ENCODE assay signal across 15 cellular contexts in genomic region chr6:41964201-41964887, GRCh38. TPM values are rescaled to one million over a fixed set of nuclear protein-coding genes. Genes with fewer than 3 reads are reported as not detected.
DNase-seq lines count a peak whose midpoint lies in the region; ATAC-seq, FAIRE-seq and TF ChIP-seq lines count a peak whose summit lies in the region.
"Had no signal": no experiment of that assay in that cellular context is flagged by ENCODE, and none has a peak within 500 bp of the region (broad histone marks: within the 10 kb centered on the region; RNA-seq: fewer than 3 reads in every experiment).

No MANE protein-coding gene starts in this region.

- H3K14ac ChIP-seq in H1 (ENCODE audit: insufficient read length) = no peak overlapping the region

- no peak for TF ChIP-seq EP300 in H1 (IDR thresholded peaks at IDR 0.05; ENCODE audit: borderline replicate concordance in 1 of 2, low read depth in 2 of 2, low read length in 2 of 2)

- no peak overlapping the region for H3K27ac ChIP-seq in H1 (ENCODE audit: low read depth, low read length)
- H3K27ac ChIP-seq: GM23248, left lung had no signal

- peak overlapping the region; percentile 8 for H4K5ac ChIP-seq in H1 (ENCODE audit: insufficient read length, low read depth, low read length)

- H3K4me1 ChIP-seq in H1 (replicated peaks in 1 of 4; ENCODE audit: control insufficient read depth in 3 of 4, insufficient read depth in 4 of 4, low read length in 3 of 4) = peaks cover 15 to 28% (median 22%) of the 10 kb centered on the region in 4 experiments

- H3K18ac ChIP-seq in H1 (ENCODE audit: extremely low read depth, low read length) = peak overlapping the region; percentile 91

- peak overlapping the region; percentile 86 for H3K27ac Mint-ChIP-seq in activated CD4-positive, alpha-beta T cell treated with anti-CD3 and anti-CD28 coated beads for 36 hours
- peak overlapping the region; percentile 62 for H3K27ac Mint-ChIP-seq in T-helper 17 cell
- H3K27ac Mint-ChIP-seq in stimulated activated effector memory CD8-positive, alpha-beta T cell treated with anti-CD3 and anti-CD28 coated beads, Interleukin-12 subunit alpha, Interleukin-12 subunit beta, amount 100 ng/mL, for 72 hours = peak overlapping the region; percentile 29

- H3K9me3 Mint-ChIP-seq in activated CD4-positive, alpha-beta T cell treated with anti-CD3 and anti-CD28 coated beads for 36 hours (ENCODE audit: low read depth) = peaks cover 5% of the 10 kb centered on the region
- H3K9me3 Mint-ChIP-seq in stimulated activated effector memory CD8-positive, alpha-beta T cell treated with anti-CD3 and anti-CD28 coated beads, Interleukin-12 subunit alpha, Interleukin-12 subunit beta, amount 100 ng/mL, for 72 hours = no peaks in the 10 kb centered on the region

- no peaks in the 10 kb centered on the region for H3K9me3 ChIP-seq in T-helper 17 cell (ENCODE audit: control insufficient read depth, low read length, poor library complexity, severe bottlenecking)
- no peaks in the 10 kb centered on the region for H3K9me3 ChIP-seq in H1 (ENCODE audit: insufficient read depth in 2 of 2, low read depth in 1 of 2, low read length in 1 of 2)
- H3K9me3 ChIP-seq: left lung had no signal

- H3K4ac ChIP-seq in H1 (replicated peaks; ENCODE audit: insufficient read length, low read depth, low read length) = peak overlapping the region; percentile 55

- peak overlapping the region; percentile 100 for H2BK12ac ChIP-seq in H1 (ENCODE audit: low read depth, low read length)

- peak; percentile 48 for ATAC-seq in activated CD4-positive, alpha-beta T cell treated with anti-CD3 and anti-CD28 coated beads for 36 hours
- no peak for ATAC-seq in T-helper 17 cell
- peak; percentile 53 for ATAC-seq in stimulated activated effector memory CD8-positive, alpha-beta T cell treated with anti-CD3 and anti-CD28 coated beads, Interleukin-12 subunit alpha, Interleukin-12 subunit beta, amount 100 ng/mL, for 72 hours
- ATAC-seq in HG03025 (IDR thresholded peaks at IDR 0.05; ENCODE audit: low FRiP score, unreplicated experiment) = no peak
- ATAC-seq: left lung had no signal

- peaks cover 29% of the 10 kb centered on the region for H3K36me3 Mint-ChIP-seq in activated CD4-positive, alpha-beta T cell treated with anti-CD3 and anti-CD28 coated beads for 36 hours (ENCODE audit: low read depth)
- peaks cover 10% of the 10 kb centered on the region for H3K36me3 Mint-ChIP-seq in T-helper 17 cell (ENCODE audit: low read depth)
- peaks cover 9% of the 10 kb centered on the region for H3K36me3 Mint-ChIP-seq in stimulated activated effector memory CD8-positive, alpha-beta T cell treated with anti-CD3 and anti-CD28 coated beads, Interleukin-12 subunit alpha, Interleukin-12 subunit beta, amount 100 ng/mL, for 72 hours

- no peaks in the 10 kb centered on the region for H3K27me3 Mint-ChIP-seq in activated CD4-positive, alpha-beta T cell treated with anti-CD3 and anti-CD28 coated beads for 36 hours
- H3K27me3 Mint-ChIP-seq in T-helper 17 cell = no peaks in the 10 kb centered on the region

- no peaks in the 10 kb centered on the region for H3K79me1 ChIP-seq in H1 (ENCODE audit: low read depth, low read length)

- H2BK15ac ChIP-seq in H1 (ENCODE audit: low read length) = peak overlapping the region; percentile 83

- peaks cover 7% of the 10 kb centered on the region; the same call in 1 of the 2 replicates for H3K23me2 ChIP-seq in H1 (ENCODE audit: low read depth, low read length)

- no peak overlapping the region for H3K4me3 ChIP-seq in H1 (ENCODE audit: extremely low read depth in 1 of 4, insufficient read depth in 2 of 4, low read depth in 3 of 4, low read length in 4 of 4)
- H3K4me3 ChIP-seq: GM23248, left lung had no signal

- 62% methylated on average over 2 of the region's 2 CpGs; no CpG with 5 or more reads in 1 of the 2 experiments for WGBS in H1 (ENCODE audit: extremely low coverage in 1 of 2, insufficient coverage in 1 of 2, insufficient read length in 1 of 2, insufficient replicate concordance in 2 of 2, low coverage in 1 of 2, low lambda C conversion rate in 2 of 2, missing lambda C conversion rate in 1 of 2), 2 experiments

- H2AK5ac ChIP-seq in H1 (ENCODE audit: low read depth, low read length) = peak overlapping the region; percentile 100

- H3K4me2 ChIP-seq in H1 (ENCODE audit: insufficient read depth in 1 of 2, low read depth in 2 of 2, low read length in 2 of 2) = peak overlapping the region; percentile 13 to 39; a peak in 2 of 4 replicates

- intact Hi-C loops in activated CD4-positive, alpha-beta T cell treated with anti-CD3 and anti-CD28 coated beads for 36 hours (cut with DNase I, micrococcal nuclease) = loop anchor here in 1 of 2 experiments (5.0 kb wide), 1 partner anchor 48 kb away; no protein-coding TSS in a partner anchor

- no peak overlapping the region for H3K4me3 Mint-ChIP-seq in activated CD4-positive, alpha-beta T cell treated with anti-CD3 and anti-CD28 coated beads for 36 hours
- peak overlapping the region; percentile 52 for H3K4me3 Mint-ChIP-seq in T-helper 17 cell
- H3K4me3 Mint-ChIP-seq in stimulated activated effector memory CD8-positive, alpha-beta T cell treated with anti-CD3 and anti-CD28 coated beads, Interleukin-12 subunit alpha, Interleukin-12 subunit beta, amount 100 ng/mL, for 72 hours = no peak overlapping the region

- no peaks in the 10 kb centered on the region for H3K36me3 ChIP-seq in H1 (ENCODE audit: control insufficient read depth in 2 of 4, insufficient read depth in 4 of 4, low read length in 3 of 4)
- H3K36me3 ChIP-seq: left lung had no signal

- FAIRE-seq in H1 (lab: Jason Lieb, UNC) (no peak), RCC 7860 (lab: Jason Lieb, UNC) (no peak)

- H3K23ac ChIP-seq in H1 (ENCODE audit: insufficient read length) = no peak overlapping the region

- no peak overlapping the region for H2AFZ ChIP-seq in H1 (ENCODE audit: low read length)
- H2AFZ ChIP-seq: GM23248 had no signal

- peaks cover 0 to 3% of the 10 kb centered on the region in 2 experiments for H4K20me1 ChIP-seq in H1 (replicated peaks in 1 of 2; ENCODE audit: control insufficient read depth in 1 of 2, insufficient read depth in 2 of 2, low read length in 2 of 2)

- peak overlapping the region; percentile 90; the same call in 1 of the 2 replicates for H2BK5ac ChIP-seq in H1 (ENCODE audit: low read depth, low read length)

- H3K79me2 ChIP-seq in H1 (ENCODE audit: control insufficient read depth in 1 of 2, insufficient read depth in 2 of 2, low read length in 2 of 2) = no peaks in the 10 kb centered on the region

- CTCF ChIA-PET in activated CD4-positive, alpha-beta T cell treated with anti-CD3 and anti-CD28 coated beads for 36 hours (lab: Charles Lee) = interaction anchor here (0.8 to 2.6 kb wide), 10 partner anchors 13 to 81 kb away, joined by 3 to 11 read pairs (median 4); no protein-coding TSS in a partner anchor
- CTCF ChIA-PET in H1 (lab: Charles Lee; ENCODE audit: partially characterized antibody) = interaction anchor here (0.7 to 2.7 kb wide), 12 partner anchors 13 to 177 kb away, joined by 3 to 14 read pairs (median 5); partner anchors contain the start of genes CCND3 and TOMM6

- H3K4me1 Mint-ChIP-seq in activated CD4-positive, alpha-beta T cell treated with anti-CD3 and anti-CD28 coated beads for 36 hours = peaks cover 95% of the 10 kb centered on the region
- H3K4me1 Mint-ChIP-seq in T-helper 17 cell = peaks cover 54% of the 10 kb centered on the region
- peaks cover 63% of the 10 kb centered on the region for H3K4me1 Mint-ChIP-seq in stimulated activated effector memory CD8-positive, alpha-beta T cell treated with anti-CD3 and anti-CD28 coated beads, Interleukin-12 subunit alpha, Interleukin-12 subunit beta, amount 100 ng/mL, for 72 hours

- peak overlapping the region; percentile 89 for H3K56ac ChIP-seq in H1 (replicated peaks; ENCODE audit: insufficient read length, low read depth, low read length)

- POLR2A ChIA-PET in activated CD4-positive, alpha-beta T cell treated with anti-CD3 and anti-CD28 coated beads for 36 hours (lab: Charles Lee) = no interaction called here
- POLR2A ChIA-PET in H1 (lab: Charles Lee; ENCODE audit: partially characterized antibody) = interaction anchor here (0.9 to 2.2 kb wide), 11 partner anchors 8 to 86 kb away, joined by 3 to 12 read pairs (median 3); partner anchors contain the start of genes BYSL, CCND3, MED20 and TAF8

- H4K8ac ChIP-seq in H1 (ENCODE audit: extremely low read depth, insufficient read depth, low read length) = no peak overlapping the region

- H2BK120ac ChIP-seq in H1 (replicated peaks; ENCODE audit: low read depth, low read length) = peak overlapping the region; percentile 2

- TF ChIP-seq POLR2A in H1 (IDR thresholded peaks at IDR 0.05; ENCODE audit: control extremely low read depth in 1 of 2, low read depth in 2 of 2, low read length in 2 of 2) = no peak

- DNase-seq in activated CD4-positive, alpha-beta T cell treated with anti-CD3 and anti-CD28 coated beads for 36 hours = peak; percentile 59
- DNase-seq in activated CD4-positive, alpha-beta T cell treated with anti-CD3 and anti-CD28 coated beads, Interleukin-2, amount 50 U/mL, for 4 hours = no peak
- DNase-seq in T-helper 17 cell (no peak), H1 (ENCODE audit: low read depth in 1 of 2, low spot score in 2 of 2) (no peak), RCC 7860 (ENCODE audit: low spot score) (no peak), NCI-H2227 treated with DMSO at 0.1 percent for 48 hours (lab: John Stamatoyannopoulos, UW) (no peak)
- DNase-seq in stimulated activated effector memory CD8-positive, alpha-beta T cell treated with anti-CD3 and anti-CD28 coated beads, Interleukin-12 subunit alpha, Interleukin-12 subunit beta, amount 100 ng/mL, for 72 hours (ENCODE audit: low spot score in 2 of 2) = no peak
- DNase-seq: activated CD4-positive, CD25-positive, alpha-beta regulatory T cell treated with anti-CD3 and anti-CD28 coated beads, Interleukin-2, amount 50 U/mL, for 72 hours; DMS53; GM23248; left lung; NCI-H1417; NK-92 treated with Interleukin-12 subunit alpha and Interleukin-12 subunit beta, amount 100 ng/mL, for 24 hours; occipital lobe had no signal

- TF ChIP-seq CTCF in H1 (IDR thresholded peaks at IDR 0.05; ENCODE audit: control extremely low read depth in 1 of 3, insufficient read depth in 1 of 3, low read depth in 1 of 3, low read length in 3 of 3) = no peak

- TF ChIP-seq RAD21 in H1 (IDR thresholded peaks at IDR 0.05 in 1 of 2, conservative IDR thresholded peaks at IDR 0.05 in 1 of 2; ENCODE audit: low read depth in 2 of 2, low read length in 2 of 2) = no peak

- H3K27me3 ChIP-seq in H1 (replicated peaks in 1 of 4; ENCODE audit: control insufficient read depth in 3 of 4, extremely low read depth in 1 of 4, insufficient read depth in 3 of 4, low read length in 3 of 4) = no peaks in the 10 kb centered on the region; a peak in 1 of 7 replicates
- H3K27me3 ChIP-seq: left lung had no signal

- H4K91ac ChIP-seq in H1 (replicated peaks; ENCODE audit: insufficient read length, low read length) = peak overlapping the region; percentile 99

- peak overlapping the region; percentile 99 for H2BK20ac ChIP-seq in H1 (ENCODE audit: low read length)

- no peak overlapping the region for H3K9ac ChIP-seq in H1 (replicated peaks in 1 of 4; ENCODE audit: extremely low read depth in 1 of 4, low read depth in 3 of 4, low read length in 3 of 4)
- H3K9ac ChIP-seq: GM23248 had no signal

RNA-seq across cellular contexts. Expression of gene CCND3, which starts 22.7 kb away (rescaled TPM):
- total RNA-seq in activated CD4-positive, alpha-beta T cell treated with anti-CD3 and anti-CD28 coated beads for 36 hours = 100 to 1,000 TPM; 625 to 806 TPM
- total RNA-seq in T-helper 17 cell = 100 to 1,000 TPM; 247 to 250 TPM
- total RNA-seq in H1 (2021; fragmentation: NEBNext Ultra II Directional; extraction: Animal tissue kit (Norgen Biotek cat#: 25700)) = 28.4 and 32.9 TPM in 2 replicates
- polyA plus RNA-seq in H1 (2011; rRNA removed) = 30.6 and 42.3 TPM in 2 replicates
- polyA plus RNA-seq in H1 (2011; cell fraction: cytosol; rRNA removed) = 27.6 TPM
- polyA plus RNA-seq in H1 (2011; cell fraction: nucleus; rRNA removed) = 37.6 TPM
- polyA plus RNA-seq in H1 (2012, experiment 1 of 2) = 21.0 to 25.7 TPM (median 25.5 TPM) in 4 replicates
- polyA plus RNA-seq in H1 (2012, experiment 2 of 2) = 32.3 TPM
- 19.1 TPM for polyA plus RNA-seq in H1 (2013, experiment 1 of 2)
- 17.0 TPM for polyA plus RNA-seq in H1 (2013, experiment 2 of 2)
- 14.9 and 20.3 TPM in 2 replicates for polyA minus RNA-seq in H1 (2011; rRNA and poly(A)+ RNA removed)
- polyA minus RNA-seq in H1 (2011; cell fraction: cytosol; rRNA and poly(A)+ RNA removed) = 15.9 TPM
- polyA minus RNA-seq in H1 (2011; cell fraction: nucleus; rRNA and poly(A)+ RNA removed) = 17.5 TPM

RNA-seq across cellular contexts. Expression of gene BYSL, which starts 43.0 kb away (rescaled TPM):
- 10 to 100 TPM; 51.6 to 56.0 TPM for total RNA-seq in activated CD4-positive, alpha-beta T cell treated with anti-CD3 and anti-CD28 coated beads for 36 hours
- total RNA-seq in T-helper 17 cell = 1 to 10 TPM; 2.8 to 3.8 TPM
- 43.9 and 49.2 TPM in 2 replicates for total RNA-seq in H1 (2021; fragmentation: NEBNext Ultra II Directional; extraction: Animal tissue kit (Norgen Biotek cat#: 25700))
- polyA plus RNA-seq in H1 (2011; rRNA removed) = 37.3 and 42.8 TPM in 2 replicates
- polyA plus RNA-seq in H1 (2011; cell fraction: cytosol; rRNA removed) = 43.0 TPM
- 67.7 TPM for polyA plus RNA-seq in H1 (2011; cell fraction: nucleus; rRNA removed)
- polyA plus RNA-seq in H1 (2012, experiment 1 of 2) = 38.5 to 46.6 TPM (median 45.2 TPM) in 4 replicates
- 50.3 TPM for polyA plus RNA-seq in H1 (2012, experiment 2 of 2)
- 24.2 TPM for polyA plus RNA-seq in H1 (2013, experiment 1 of 2)
- polyA plus RNA-seq in H1 (2013, experiment 2 of 2) = 23.7 TPM
- 44.1 and 47.7 TPM in 2 replicates for polyA minus RNA-seq in H1 (2011; rRNA and poly(A)+ RNA removed)
- polyA minus RNA-seq in H1 (2011; cell fraction: cytosol; rRNA and poly(A)+ RNA removed) = 27.4 TPM
- polyA minus RNA-seq in H1 (2011; cell fraction: nucleus; rRNA and poly(A)+ RNA removed) = 30.1 TPM

RNA-seq across cellular contexts. Expression of gene MED20, which starts 43.4 kb away (rescaled TPM):
- total RNA-seq in activated CD4-positive, alpha-beta T cell treated with anti-CD3 and anti-CD28 coated beads for 36 hours = 10 to 100 TPM; 19.4 to 21.6 TPM
- total RNA-seq in T-helper 17 cell = 1 to 10 TPM; 3.6 to 3.9 TPM
- total RNA-seq in H1 (2021; fragmentation: NEBNext Ultra II Directional; extraction: Animal tissue kit (Norgen Biotek cat#: 25700)) = 38.7 and 42.9 TPM in 2 replicates
- polyA plus RNA-seq in H1 (2011; rRNA removed) = 46.6 and 51.8 TPM in 2 replicates
- polyA plus RNA-seq in H1 (2011; cell fraction: cytosol; rRNA removed) = 50.1 TPM
- polyA plus RNA-seq in H1 (2011; cell fraction: nucleus; rRNA removed) = 39.8 TPM
- polyA plus RNA-seq in H1 (2012, experiment 1 of 2) = 30.8 to 38.3 TPM (median 36.3 TPM) in 4 replicates
- polyA plus RNA-seq in H1 (2012, experiment 2 of 2) = 6.6 TPM
- polyA plus RNA-seq in H1 (2013, experiment 1 of 2) = 20.7 TPM
- polyA plus RNA-seq in H1 (2013, experiment 2 of 2) = 21.7 TPM
- 55.4 and 56.5 TPM in 2 replicates for polyA minus RNA-seq in H1 (2011; rRNA and poly(A)+ RNA removed)
- 23.5 TPM for polyA minus RNA-seq in H1 (2011; cell fraction: cytosol; rRNA and poly(A)+ RNA removed)
- 24.5 TPM for polyA minus RNA-seq in H1 (2011; cell fraction: nucleus; rRNA and poly(A)+ RNA removed)

Comparison
In these comparisons a context has a peak if more than half of its experiments do, and no peak if none do; other contexts are left out.
1. ATAC-seq: peak in activated CD4-positive, alpha-beta T cell treated with anti-CD3 and anti-CD28 coated beads for 36 hours (single experiment) and stimulated activated effector memory CD8-positive, alpha-beta T cell treated with anti-CD3 and anti-CD28 coated beads, Interleukin-12 subunit alpha, Interleukin-12 subunit beta, amount 100 ng/mL, for 72 hours (single experiment); none in T-helper 17 cell (single experiment) and HG03025 (single experiment).
2. H3K27ac Mint-ChIP-seq: peak in every context shown above with its lines; median percentile 86 in activated CD4-positive, alpha-beta T cell treated with anti-CD3 and anti-CD28 coated beads for 36 hours; 62 in T-helper 17 cell; 29 in stimulated activated effector memory CD8-positive, alpha-beta T cell treated with anti-CD3 and anti-CD28 coated beads, Interleukin-12 subunit alpha, Interleukin-12 subunit beta, amount 100 ng/mL, for 72 hours.